Comparison of ENCODE assay signal across 8 cellular contexts in the genomic region with DNA sequence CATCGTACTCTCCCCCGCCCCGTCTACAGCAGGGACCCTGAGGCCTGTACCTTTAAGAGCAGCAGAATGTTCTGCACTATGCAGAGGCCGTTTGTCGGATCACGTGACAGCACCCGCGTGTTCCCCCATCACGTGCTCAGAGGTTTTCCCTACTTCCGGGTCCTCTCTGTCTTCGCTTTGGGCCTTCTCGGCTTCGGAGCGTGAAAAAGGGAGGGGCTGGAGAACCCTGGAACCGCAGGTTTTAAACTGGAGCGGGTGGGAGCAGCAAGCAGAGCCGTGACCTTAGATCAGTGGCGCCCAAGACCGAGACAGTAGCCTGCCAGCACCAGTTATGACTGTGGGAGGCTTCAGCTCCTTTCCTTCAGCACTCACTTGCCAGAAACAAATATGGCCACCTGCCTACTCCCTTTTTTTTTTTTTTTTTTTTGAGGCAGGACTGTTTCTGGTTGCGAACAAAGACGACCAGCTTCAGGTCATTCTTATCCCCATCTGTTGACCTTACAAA. TPM values are rescaled to one million over a fixed set of nuclear protein-coding genes. Genes with fewer than 3 reads are reported as not detected.
DNase-seq lines count a peak whose midpoint lies in the region; ATAC-seq and TF ChIP-seq lines count a peak whose summit lies in the region.

A gene (minus strand): TSS at position 105 of the 505 bp plus-strand sequence. CDS start 315 bp downstream, outside the sequence.

- TF ChIP-seq RAD21 in liver (IDR thresholded peaks at IDR 0.05), result peak in 1 of 2 donors; percentile 36

- CTCF ChIA-PET in activated CD4-positive, alpha-beta memory T cell treated with anti-CD3 and anti-CD28 coated beads for 36 hours (lab: Charles Lee), result interaction anchor here (0.8 to 1.1 kb wide), 3 partner anchors 62 to 74 kb away, joined by 3 to 5 read pairs (median 3); a partner anchor contains a TSS

- H3K9me3 Mint-ChIP-seq in CD14-positive monocyte, result no peaks in the 10 kb centered on the region
- H3K9me3 Mint-ChIP-seq in activated CD4-positive, alpha-beta memory T cell treated with anti-CD3 and anti-CD28 coated beads for 36 hours, result no peaks in the 10 kb centered on the region

- WGBS in liver, result under 1% methylated on average over 21 of the region's 21 CpGs

- H3K4me1 ChIP-seq in liver (ENCODE audit: control insufficient read depth in 4 of 4, insufficient read depth in 4 of 4, low read length in 3 of 4), result peaks cover 0 to 17% (median 7%) of the 10 kb centered on the region in 4 donors

- no peaks in the 10 kb centered on the region for H3K9me3 ChIP-seq in liver (ENCODE audit: control insufficient read depth in 4 of 4, low read length in 3 of 4)

- peak within 1 kb of the TSS; percentile 90 to 100 (median 98) for H3K27ac ChIP-seq in dorsolateral prefrontal cortex
- peak within 1 kb of the TSS; percentile 80 to 98 for H3K27ac ChIP-seq in liver (ENCODE audit: low read depth in 1 of 2, low read length in 2 of 2)

- DNase-seq in CD14-positive monocyte (ENCODE audit: low spot score) (peak; percentile 93), HK-2 (ENCODE audit: unreplicated experiment) (peak; percentile 95), NCI-H82 treated with DMSO at 0.1 percent for 48 hours (lab: John Stamatoyannopoulos, UW; ENCODE audit: unreplicated experiment) (peak; percentile 76), dorsolateral prefrontal cortex (peak; percentile 92 to 97 (median 96))
- peak; percentile 93 for DNase-seq in activated CD4-positive, alpha-beta memory T cell treated with anti-CD3 and anti-CD28 coated beads for 36 hours
- DNase-seq in stimulated activated CD4-positive, alpha-beta T cell treated with anti-CD3 and anti-CD28 coated beads, Interleukin-4, amount 100 ng/mL, for 1 hour, result peak; percentile 80

- intact Hi-C loops in CD14-positive monocyte (cut with micrococcal nuclease), result loop anchor here in 1 of 2 donors (5.0 kb wide), 1 partner anchor 60 kb away; a partner anchor contains a TSS
- intact Hi-C loops in activated CD4-positive, alpha-beta memory T cell treated with anti-CD3 and anti-CD28 coated beads for 36 hours (cut with micrococcal nuclease), result no loop called here
- intact Hi-C loops in dorsolateral prefrontal cortex (cut with DNase I), result loop anchor here (1.0 to 10.0 kb wide), 3 partner anchors 62 to 483 kb away; a partner anchor contains a TSS

- H3K36me3 Mint-ChIP-seq in CD14-positive monocyte, result peaks cover 31 to 42% of the 10 kb centered on the region in 2 donors
- peaks cover 11% of the 10 kb centered on the region for H3K36me3 Mint-ChIP-seq in activated CD4-positive, alpha-beta memory T cell treated with anti-CD3 and anti-CD28 coated beads for 36 hours

- peak within 1 kb of the TSS; percentile 85 to 93 for H3K9ac ChIP-seq in liver (ENCODE audit: low read depth in 1 of 2, low read length in 2 of 2)

- TF ChIP-seq CTCF in CD14-positive monocyte (IDR thresholded peaks at IDR 0.05) (no peak), dorsolateral prefrontal cortex (IDR thresholded peaks at IDR 0.05 in 54 of 56, conservative IDR thresholded peaks at IDR 0.05 in 2 of 56; ENCODE audit: low read depth in 1 of 56, partially characterized antibody in 56 of 56) (peak in 14 of 56 donors; percentile 10 to 41 (median 20)), liver (IDR thresholded peaks at IDR 0.05; ENCODE audit: low read depth, low read length, missing input control) (no peak)

- H3K4me3 ChIP-seq in dorsolateral prefrontal cortex (peak within 1 kb of the TSS; percentile 66 to 100 (median 97)), liver (ENCODE audit: low read depth in 1 of 3, low read length in 3 of 3) (peak within 1 kb of the TSS; percentile 62 to 96 (median 95))

- H3K4me1 Mint-ChIP-seq in CD14-positive monocyte, result peaks cover 58% of the 10 kb centered on the region
- peaks cover 62% of the 10 kb centered on the region for H3K4me1 Mint-ChIP-seq in activated CD4-positive, alpha-beta memory T cell treated with anti-CD3 and anti-CD28 coated beads for 36 hours (ENCODE audit: low read depth)

- H3K4me3 Mint-ChIP-seq in CD14-positive monocyte, result peak within 1 kb of the TSS; percentile 88 to 95
- peak within 1 kb of the TSS; percentile 95 for H3K4me3 Mint-ChIP-seq in activated CD4-positive, alpha-beta memory T cell treated with anti-CD3 and anti-CD28 coated beads for 36 hours

- POLR2A ChIA-PET in activated CD4-positive, alpha-beta memory T cell treated with anti-CD3 and anti-CD28 coated beads for 36 hours (lab: Charles Lee), result interaction anchor here (0.6 to 0.7 kb wide), 4 partner anchors 12 to 1856 kb away, joined by 3 to 4 read pairs (median 4); a partner anchor contains a TSS

- H3K27me3 ChIP-seq in dorsolateral prefrontal cortex (no peaks in the 10 kb centered on the region), liver (ENCODE audit: control insufficient read depth in 4 of 4, insufficient read depth in 4 of 4, low read length in 3 of 4) (no peaks in the 10 kb centered on the region)

- peak; percentile 76 for ATAC-seq in GM19397 (IDR thresholded peaks at IDR 0.05; ENCODE audit: unreplicated experiment)

- peaks cover 0 to 1% (median 0%) of the 10 kb centered on the region in 3 donors for H3K27me3 Mint-ChIP-seq in CD14-positive monocyte (ENCODE audit: low read depth in 3 of 3)
- no peaks in the 10 kb centered on the region for H3K27me3 Mint-ChIP-seq in activated CD4-positive, alpha-beta memory T cell treated with anti-CD3 and anti-CD28 coated beads for 36 hours

- peaks cover 3 to 12% (median 8%) of the 10 kb centered on the region in 4 donors for H3K36me3 ChIP-seq in liver (ENCODE audit: control insufficient read depth in 4 of 4, insufficient read depth in 3 of 4, low read depth in 1 of 4, low read length in 3 of 4)

- H3K27ac Mint-ChIP-seq in CD14-positive monocyte, result peak within 1 kb of the TSS; percentile 99 to 100 (median 100)
- peak within 1 kb of the TSS; percentile 100 for H3K27ac Mint-ChIP-seq in activated CD4-positive, alpha-beta memory T cell treated with anti-CD3 and anti-CD28 coated beads for 36 hours

TF ChIP-seq in liver, 16 proteins besides CTCF, POLR2A, EP300 and RAD21 (continues in another document):
- no peak for TF ChIP-seq FOXA1 (IDR thresholded peaks at IDR 0.05)
- peak; percentile 24 for TF ChIP-seq HNF4A (conservative IDR thresholded peaks at IDR 0.05)
- TF ChIP-seq, protein P1, sequence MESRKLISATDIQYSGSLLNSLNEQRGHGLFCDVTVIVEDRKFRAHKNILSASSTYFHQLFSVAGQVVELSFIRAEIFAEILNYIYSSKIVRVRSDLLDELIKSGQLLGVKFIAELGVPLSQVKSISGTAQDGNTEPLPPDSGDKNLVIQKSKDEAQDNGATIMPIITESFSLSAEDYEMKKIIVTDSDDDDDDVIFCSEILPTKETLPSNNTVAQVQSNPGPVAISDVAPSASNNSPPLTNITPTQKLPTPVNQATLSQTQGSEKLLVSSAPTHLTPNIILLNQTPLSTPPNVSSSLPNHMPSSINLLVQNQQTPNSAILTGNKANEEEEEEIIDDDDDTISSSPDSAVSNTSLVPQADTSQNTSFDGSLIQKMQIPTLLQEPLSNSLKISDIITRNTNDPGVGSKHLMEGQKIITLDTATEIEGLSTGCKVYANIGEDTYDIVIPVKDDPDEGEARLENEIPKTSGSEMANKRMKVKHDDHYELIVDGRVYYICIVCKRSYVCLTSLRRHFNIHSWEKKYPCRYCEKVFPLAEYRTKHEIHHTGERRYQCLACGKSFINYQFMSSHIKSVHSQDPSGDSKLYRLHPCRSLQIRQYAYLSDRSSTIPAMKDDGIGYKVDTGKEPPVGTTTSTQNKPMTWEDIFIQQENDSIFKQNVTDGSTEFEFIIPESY (IDR thresholded peaks at IDR 0.05), result no peak
- TF ChIP-seq JUND (IDR thresholded peaks at IDR 0.05), result no peak
- TF ChIP-seq, protein P2, sequence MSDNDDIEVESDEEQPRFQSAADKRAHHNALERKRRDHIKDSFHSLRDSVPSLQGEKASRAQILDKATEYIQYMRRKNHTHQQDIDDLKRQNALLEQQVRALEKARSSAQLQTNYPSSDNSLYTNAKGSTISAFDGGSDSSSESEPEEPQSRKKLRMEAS (IDR thresholded peaks at IDR 0.05), result peak; percentile 99
- no peak for TF ChIP-seq HNF4G (IDR thresholded peaks at IDR 0.05)
- TF ChIP-seq SP1 (IDR thresholded peaks at IDR 0.05), result peak; percentile 37
- TF ChIP-seq EGR1 (IDR thresholded peaks at IDR 0.05; ENCODE audit: low read depth in 2 of 2), result peak in 1 of 2 donors; percentile 76
- TF ChIP-seq GABPA (IDR thresholded peaks at IDR 0.05 in 1 of 2, conservative IDR thresholded peaks at IDR 0.05 in 1 of 2), result peak in 1 of 2 donors; percentile 79
- peak in 1 of 2 donors; percentile 51 for TF ChIP-seq RXRA (IDR thresholded peaks at IDR 0.05)
- peak; percentile 100 for TF ChIP-seq YY1 (IDR thresholded peaks at IDR 0.05)
- TF ChIP-seq TAF1 (conservative IDR thresholded peaks at IDR 0.05), result peak; percentile 72
- peak; percentile 28 for TF ChIP-seq NR2F2 (IDR thresholded peaks at IDR 0.05)
- TF ChIP-seq, protein P3, sequence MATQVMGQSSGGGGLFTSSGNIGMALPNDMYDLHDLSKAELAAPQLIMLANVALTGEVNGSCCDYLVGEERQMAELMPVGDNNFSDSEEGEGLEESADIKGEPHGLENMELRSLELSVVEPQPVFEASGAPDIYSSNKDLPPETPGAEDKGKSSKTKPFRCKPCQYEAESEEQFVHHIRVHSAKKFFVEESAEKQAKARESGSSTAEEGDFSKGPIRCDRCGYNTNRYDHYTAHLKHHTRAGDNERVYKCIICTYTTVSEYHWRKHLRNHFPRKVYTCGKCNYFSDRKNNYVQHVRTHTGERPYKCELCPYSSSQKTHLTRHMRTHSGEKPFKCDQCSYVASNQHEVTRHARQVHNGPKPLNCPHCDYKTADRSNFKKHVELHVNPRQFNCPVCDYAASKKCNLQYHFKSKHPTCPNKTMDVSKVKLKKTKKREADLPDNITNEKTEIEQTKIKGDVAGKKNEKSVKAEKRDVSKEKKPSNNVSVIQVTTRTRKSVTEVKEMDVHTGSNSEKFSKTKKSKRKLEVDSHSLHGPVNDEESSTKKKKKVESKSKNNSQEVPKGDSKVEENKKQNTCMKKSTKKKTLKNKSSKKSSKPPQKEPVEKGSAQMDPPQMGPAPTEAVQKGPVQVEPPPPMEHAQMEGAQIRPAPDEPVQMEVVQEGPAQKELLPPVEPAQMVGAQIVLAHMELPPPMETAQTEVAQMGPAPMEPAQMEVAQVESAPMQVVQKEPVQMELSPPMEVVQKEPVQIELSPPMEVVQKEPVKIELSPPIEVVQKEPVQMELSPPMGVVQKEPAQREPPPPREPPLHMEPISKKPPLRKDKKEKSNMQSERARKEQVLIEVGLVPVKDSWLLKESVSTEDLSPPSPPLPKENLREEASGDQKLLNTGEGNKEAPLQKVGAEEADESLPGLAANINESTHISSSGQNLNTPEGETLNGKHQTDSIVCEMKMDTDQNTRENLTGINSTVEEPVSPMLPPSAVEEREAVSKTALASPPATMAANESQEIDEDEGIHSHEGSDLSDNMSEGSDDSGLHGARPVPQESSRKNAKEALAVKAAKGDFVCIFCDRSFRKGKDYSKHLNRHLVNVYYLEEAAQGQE (IDR thresholded peaks at IDR 0.05), result peak; percentile 83

RNA-seq across cellular contexts. Expression of the gene that starts here (rescaled TPM):
- polyA plus RNA-seq in CD14-positive monocyte (10 to 100 TPM; 37.0 to 50.2 TPM), liver (10 to 100 TPM; 22.3 to 23.6 TPM)
- 10 to 100 TPM; 17.0 to 17.4 TPM for total RNA-seq in activated CD4-positive, alpha-beta memory T cell treated with anti-CD3 and anti-CD28 coated beads for 36 hours
- total RNA-seq in dorsolateral prefrontal cortex (10 to 100 TPM in 119 of 120 experiments, 1 to 10 TPM in 1; 9.4 to 41.5 (median 22.9) TPM), liver (10 to 100 TPM; 16.1 to 16.3 TPM)

Comparison
In these comparisons a context has a peak if more than half of its experiments do, and no peak if none do; other contexts are left out.
1. Peak in every context shown above with its lines: DNase-seq, ATAC-seq, H3K4me3 ChIP-seq and H3K27ac ChIP-seq.